15 cellular contexts compared by ENCODE assay signal in genomic region chr3:143172313-143173054, GRCh38. TPM values are rescaled to one million over a fixed set of nuclear protein-coding genes. Genes with fewer than 3 reads are reported as not detected.
DNase-seq lines count a peak whose midpoint lies in the region; ATAC-seq and TF ChIP-seq lines count a peak whose summit lies in the region.
"Had no signal": no experiment of that assay in that cellular context is flagged by ENCODE, and none has a peak within 500 bp of the region (broad histone marks: within the 10 kb centered on the region; RNA-seq: fewer than 3 reads in every experiment).

No MANE protein-coding gene starts in this region.

- peak overlapping the region; percentile 66 for H3K4me3 Mint-ChIP-seq in CD4-positive, alpha-beta T cell
- H3K4me3 Mint-ChIP-seq in activated naive CD8-positive, alpha-beta T cell = peak overlapping the region; percentile 6
- H3K4me3 Mint-ChIP-seq in naive thymus-derived CD8-positive, alpha-beta T cell = peak overlapping the region; percentile 2 to 76 (median 58)
- H3K4me3 Mint-ChIP-seq: CD14-positive monocyte had no signal

- H3K9me2 ChIP-seq in DOHH2 (replicated peaks; ENCODE audit: control insufficient read depth, low read length) = no peaks in the 10 kb centered on the region

- peak overlapping the region; percentile 33 for H3K27ac ChIP-seq in CD4-positive, alpha-beta T cell (ENCODE audit: low read depth, low read length)
- H3K27ac ChIP-seq in DOHH2 (ENCODE audit: low read depth, low read length) = peak overlapping the region; percentile 69; the same call in 1 of the 2 replicates
- H3K27ac ChIP-seq: colonic mucosa, epithelial cell of prostate had no signal

- H3K36me3 ChIP-seq in DOHH2 (ENCODE audit: control insufficient read depth, low read length) = no peaks in the 10 kb centered on the region
- H3K36me3 ChIP-seq: colonic mucosa had no signal

- no peaks in the 10 kb centered on the region for H3F3A ChIP-seq in DOHH2 (ENCODE audit: control insufficient read depth, insufficient read depth)

- DNase-seq in CD4-positive, alpha-beta T cell = no peak
- DNase-seq in naive thymus-derived CD8-positive, alpha-beta T cell = no peak
- no peak for DNase-seq in EL
- DNase-seq in activated naive CD4-positive, alpha-beta T cell treated with anti-CD3 and anti-CD28 coated beads, Interleukin-2, amount 50 U/mL, for 72 hours (ENCODE audit: low spot score in 2 of 2) = no peak
- no peak for DNase-seq in NCI-H524 (lab: John Stamatoyannopoulos, UW)
- DNase-seq: activated CD4-positive, CD25-positive, alpha-beta regulatory T cell treated with anti-CD3 and anti-CD28 coated beads, Interleukin-2, amount 50 U/mL, for 72 hours; colonic mucosa; NCI-H187 treated with DMSO at 0.1 percent for 48 hours; NCI-H524 treated with DMSO at 0.1 percent for 48 hours had no signal

- H3K9me3 Mint-ChIP-seq in CD4-positive, alpha-beta T cell = no peaks in the 10 kb centered on the region
- peaks cover 11% of the 10 kb centered on the region for H3K9me3 Mint-ChIP-seq in activated naive CD8-positive, alpha-beta T cell (ENCODE audit: low read depth)
- H3K9me3 Mint-ChIP-seq in naive thymus-derived CD8-positive, alpha-beta T cell = peaks cover 0 to 13% (median 5%) of the 10 kb centered on the region in 9 donors
- H3K9me3 Mint-ChIP-seq in activated naive CD4-positive, alpha-beta T cell treated with anti-CD3 and anti-CD28 coated beads, Interleukin-2, amount 50 U/mL, for 72 hours = peaks cover 5 to 31% of the 10 kb centered on the region in 2 donors

- no peak for ATAC-seq in CD4-positive, alpha-beta T cell (ENCODE audit: poor library complexity)
- no peak for ATAC-seq in naive thymus-derived CD8-positive, alpha-beta T cell
- ATAC-seq in GM19452 (IDR thresholded peaks at IDR 0.05; ENCODE audit: unreplicated experiment) = no peak
- ATAC-seq in activated naive CD4-positive, alpha-beta T cell treated with anti-CD3 and anti-CD28 coated beads, Interleukin-2, amount 50 U/mL, for 72 hours = no peak

- no peaks in the 10 kb centered on the region for H3K36me3 Mint-ChIP-seq in CD4-positive, alpha-beta T cell (ENCODE audit: low read depth)
- peaks cover 6% of the 10 kb centered on the region for H3K36me3 Mint-ChIP-seq in activated naive CD8-positive, alpha-beta T cell
- peaks cover 0 to 9% (median 4%) of the 10 kb centered on the region in 3 donors for H3K36me3 Mint-ChIP-seq in naive thymus-derived CD8-positive, alpha-beta T cell
- peaks cover 18 to 35% of the 10 kb centered on the region in 2 donors for H3K36me3 Mint-ChIP-seq in activated naive CD4-positive, alpha-beta T cell treated with anti-CD3 and anti-CD28 coated beads, Interleukin-2, amount 50 U/mL, for 72 hours

- H4K20me1 ChIP-seq in DOHH2 (ENCODE audit: control insufficient read depth, insufficient read depth, low read depth, low read length) = no peaks in the 10 kb centered on the region

- no peaks in the 10 kb centered on the region for H3K27me3 ChIP-seq in CD4-positive, alpha-beta T cell (ENCODE audit: control insufficient read depth, insufficient read depth, low read length)
- no peaks in the 10 kb centered on the region for H3K27me3 ChIP-seq in DOHH2 (ENCODE audit: control insufficient read depth, low read length)
- H3K27me3 ChIP-seq: colonic mucosa had no signal

- H3K27me3 Mint-ChIP-seq in CD4-positive, alpha-beta T cell = no peaks in the 10 kb centered on the region
- no peaks in the 10 kb centered on the region for H3K27me3 Mint-ChIP-seq in activated naive CD8-positive, alpha-beta T cell
- H3K27me3 Mint-ChIP-seq in naive thymus-derived CD8-positive, alpha-beta T cell = no peaks in the 10 kb centered on the region

- intact Hi-C loops in CD4-positive, alpha-beta T cell (cut with DNase I, micrococcal nuclease) = no loop called here

- H3K4me2 ChIP-seq in DOHH2 (ENCODE audit: low read length) = peak overlapping the region; percentile 53; the same call in 1 of the 2 replicates

- POLR2A ChIA-PET in CD4-positive, alpha-beta T cell (lab: Charles Lee) = interaction anchor here (1.2 to 2.5 kb wide), 4 partner anchors 13 to 54 kb away, joined by 4 to 12 read pairs (median 8); partner anchors contain the start of gene CHST2
- POLR2A ChIA-PET in naive thymus-derived CD8-positive, alpha-beta T cell (lab: Charles Lee) = interaction anchor here (2.7 kb wide), 1 partner anchor 52 kb away, joined by 18 read pairs; the partner anchor contains the start of gene CHST2

- peaks cover 77% of the 10 kb centered on the region for H3K4me1 Mint-ChIP-seq in CD4-positive, alpha-beta T cell (ENCODE audit: low read depth)
- peaks cover 77% of the 10 kb centered on the region for H3K4me1 Mint-ChIP-seq in activated naive CD8-positive, alpha-beta T cell (ENCODE audit: low read depth)
- peaks cover 47 to 82% (median 78%) of the 10 kb centered on the region in 4 donors for H3K4me1 Mint-ChIP-seq in naive thymus-derived CD8-positive, alpha-beta T cell

- no peaks in the 10 kb centered on the region for H3K9me3 ChIP-seq in CD4-positive, alpha-beta T cell (ENCODE audit: control insufficient read depth, low read length)
- H3K9me3 ChIP-seq in DOHH2 (ENCODE audit: control insufficient read depth, insufficient read depth, low read length) = peaks cover 19% of the 10 kb centered on the region
- H3K9me3 ChIP-seq: colonic mucosa had no signal

- peak overlapping the region; percentile 3; the same call in 1 of the 2 replicates for H3K4me3 ChIP-seq in DOHH2 (ENCODE audit: low read length)
- H3K4me3 ChIP-seq: colonic mucosa had no signal

- TF ChIP-seq CTCF in CD4-positive, alpha-beta T cell (IDR thresholded peaks at IDR 0.05) = no peak
- TF ChIP-seq CTCF in DOHH2 (IDR thresholded peaks at IDR 0.05; ENCODE audit: low read depth, low read length, poor library complexity, severe bottlenecking) = no peak

- H3K27ac Mint-ChIP-seq in CD4-positive, alpha-beta T cell = peak overlapping the region; percentile 85
- peak overlapping the region; percentile 84 for H3K27ac Mint-ChIP-seq in activated naive CD8-positive, alpha-beta T cell
- peak overlapping the region; percentile 69 to 97 (median 89) for H3K27ac Mint-ChIP-seq in naive thymus-derived CD8-positive, alpha-beta T cell
- peak overlapping the region in 1 of 2 donors; percentile 42 for H3K27ac Mint-ChIP-seq in activated naive CD4-positive, alpha-beta T cell treated with anti-CD3 and anti-CD28 coated beads, Interleukin-2, amount 50 U/mL, for 72 hours
- H3K27ac Mint-ChIP-seq: progenitor cell of endocrine pancreas had no signal

- H3K4me1 ChIP-seq in DOHH2 (ENCODE audit: control insufficient read depth, low read length) = peaks cover 50% of the 10 kb centered on the region
- H3K4me1 ChIP-seq: colonic mucosa had no signal

- CTCF ChIA-PET in CD4-positive, alpha-beta T cell (lab: Charles Lee) = no interaction called here

- H3K79me2 ChIP-seq in DOHH2 (ENCODE audit: control insufficient read depth, low read length) = no peaks in the 10 kb centered on the region

RNA-seq across cellular contexts. Expression of gene CHST2, which starts 52.9 kb away (rescaled TPM):
- 1 to 10 TPM; 2.0 TPM for total RNA-seq in CD4-positive, alpha-beta T cell
- 1 to 10 TPM; 4.2 to 5.2 TPM for total RNA-seq in naive thymus-derived CD8-positive, alpha-beta T cell
- 10 to 100 TPM in 1 of 3 donors, 1 to 10 TPM in 2; 4.2 to 11.4 (median 5.5) TPM for polyA plus RNA-seq in naive thymus-derived CD8-positive, alpha-beta T cell
- 1 to 10 TPM; 1.9 to 8.0 TPM for total RNA-seq in activated naive CD4-positive, alpha-beta T cell treated with anti-CD3 and anti-CD28 coated beads, Interleukin-2, amount 50 U/mL, for 72 hours

Comparison
In these comparisons a context has a peak if more than half of its experiments do, and no peak if none do; other contexts are left out.
1. H3K4me3 Mint-ChIP-seq: peak in every context shown above with its lines; median percentile 66 in CD4-positive, alpha-beta T cell; 58 in naive thymus-derived CD8-positive, alpha-beta T cell; 6 in activated naive CD8-positive, alpha-beta T cell.